8 cellular contexts compared by ENCODE assay signal in the genomic region with DNA sequence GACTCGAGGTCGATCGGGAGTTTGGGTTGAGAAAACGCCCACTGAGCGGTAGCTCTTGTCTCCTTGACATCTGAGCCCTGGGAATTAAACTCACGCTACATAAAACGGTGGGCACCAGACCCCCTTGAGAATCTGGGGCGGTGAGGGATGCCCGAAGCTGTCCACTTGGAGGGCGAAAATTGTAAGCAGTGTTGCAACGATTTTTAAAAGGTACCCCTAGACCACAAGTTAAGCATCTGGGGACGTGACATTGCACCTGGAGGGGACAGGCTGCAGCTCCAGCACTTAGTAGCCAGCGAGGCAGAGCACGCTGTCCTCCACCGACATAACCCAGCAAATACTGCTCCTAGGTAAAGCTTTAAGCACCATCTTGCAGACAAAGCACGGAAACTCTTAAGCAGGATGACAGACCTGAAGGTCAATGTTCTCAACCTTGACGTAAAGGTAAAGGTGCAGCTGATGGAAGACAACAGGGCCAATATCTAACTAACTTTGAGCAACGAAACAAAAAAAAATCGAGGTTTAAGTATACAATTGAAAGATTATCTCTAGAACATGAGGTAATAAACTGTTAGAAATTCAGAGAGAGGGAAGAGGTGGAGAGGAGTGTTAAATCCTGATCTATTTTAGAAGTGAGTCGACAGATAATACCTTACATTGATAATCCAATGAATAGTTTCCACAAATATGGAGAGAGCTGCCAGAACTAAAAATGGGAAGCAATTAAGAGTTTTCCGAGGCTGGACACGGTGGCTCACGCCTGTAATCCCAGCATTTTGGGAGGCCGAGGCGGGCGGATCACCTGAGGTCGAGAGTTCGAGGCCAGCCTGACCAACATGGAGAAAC. TPM values are rescaled to one million over a fixed set of nuclear protein-coding genes. Genes with fewer than 3 reads are reported as not detected.
DNase-seq lines count a peak whose midpoint lies in the region; ATAC-seq lines count a peak whose summit lies in the region.

No MANE protein-coding gene starts in this region.

- H3K4me3 ChIP-seq in iPS-11a (ENCODE audit: low read depth, low read length): peak overlapping the region; percentile 65

- peak overlapping the region; percentile 90 for H3K4me3 Mint-ChIP-seq in activated T-cell treated with anti-CD3 and anti-CD28 coated beads, Interleukin-2, amount 50 U/mL, for 24 hours
- H3K4me3 Mint-ChIP-seq in activated CD4-positive, alpha-beta memory T cell treated with anti-CD3 and anti-CD28 coated beads for 36 hours: peak overlapping the region; percentile 89
- peak overlapping the region; percentile 96 for H3K4me3 Mint-ChIP-seq in stimulated activated memory B cell treated with anti-CD40 and anti-IgM and Interleukin-4, amounts not matched to agents 10 μg/mL and 1 μg/mL and 100 μg/mL, for 72 hours

- intact Hi-C loops in activated CD4-positive, alpha-beta memory T cell treated with anti-CD3 and anti-CD28 coated beads for 36 hours (cut with micrococcal nuclease): no loop called here

- POLR2A ChIA-PET in activated CD4-positive, alpha-beta memory T cell treated with anti-CD3 and anti-CD28 coated beads for 36 hours (lab: Charles Lee): interaction anchor here (0.5 to 1.5 kb wide), 3 partner anchors 22 to 183 kb away, joined by 3 to 7 read pairs (median 3); no protein-coding TSS in a partner anchor

- H3K36me3 Mint-ChIP-seq in activated T-cell treated with anti-CD3 and anti-CD28 coated beads, Interleukin-2, amount 50 U/mL, for 24 hours (ENCODE audit: low read depth): peaks cover 38% of the 10 kb centered on the region
- H3K36me3 Mint-ChIP-seq in activated CD4-positive, alpha-beta memory T cell treated with anti-CD3 and anti-CD28 coated beads for 36 hours: peaks cover 13% of the 10 kb centered on the region
- H3K36me3 Mint-ChIP-seq in stimulated activated memory B cell treated with anti-CD40 and anti-IgM and Interleukin-4, amounts not matched to agents 10 μg/mL and 1 μg/mL and 100 μg/mL, for 72 hours: no peaks in the 10 kb centered on the region

- no peaks in the 10 kb centered on the region for H3K9me3 Mint-ChIP-seq in activated T-cell treated with anti-CD3 and anti-CD28 coated beads, Interleukin-2, amount 50 U/mL, for 24 hours
- H3K9me3 Mint-ChIP-seq in activated CD4-positive, alpha-beta memory T cell treated with anti-CD3 and anti-CD28 coated beads for 36 hours: no peaks in the 10 kb centered on the region
- no peaks in the 10 kb centered on the region for H3K9me3 Mint-ChIP-seq in stimulated activated memory B cell treated with anti-CD40 and anti-IgM and Interleukin-4, amounts not matched to agents 10 μg/mL and 1 μg/mL and 100 μg/mL, for 72 hours

- no peak for ATAC-seq in stimulated activated memory B cell treated with anti-CD40 and anti-IgM and Interleukin-4, amounts not matched to agents 10 μg/mL and 1 μg/mL and 100 μg/mL, for 72 hours

- H3K4me1 Mint-ChIP-seq in activated T-cell treated with anti-CD3 and anti-CD28 coated beads, Interleukin-2, amount 50 U/mL, for 24 hours (ENCODE audit: low read depth): peaks cover 41% of the 10 kb centered on the region
- peaks cover 33% of the 10 kb centered on the region for H3K4me1 Mint-ChIP-seq in activated CD4-positive, alpha-beta memory T cell treated with anti-CD3 and anti-CD28 coated beads for 36 hours (ENCODE audit: low read depth)
- peaks cover 22% of the 10 kb centered on the region for H3K4me1 Mint-ChIP-seq in stimulated activated memory B cell treated with anti-CD40 and anti-IgM and Interleukin-4, amounts not matched to agents 10 μg/mL and 1 μg/mL and 100 μg/mL, for 72 hours

- H3K27me3 Mint-ChIP-seq in activated T-cell treated with anti-CD3 and anti-CD28 coated beads, Interleukin-2, amount 50 U/mL, for 24 hours: peaks cover 2% of the 10 kb centered on the region
- no peaks in the 10 kb centered on the region for H3K27me3 Mint-ChIP-seq in activated CD4-positive, alpha-beta memory T cell treated with anti-CD3 and anti-CD28 coated beads for 36 hours
- H3K27me3 Mint-ChIP-seq in stimulated activated memory B cell treated with anti-CD40 and anti-IgM and Interleukin-4, amounts not matched to agents 10 μg/mL and 1 μg/mL and 100 μg/mL, for 72 hours: peaks cover 7% of the 10 kb centered on the region

- H3K27ac Mint-ChIP-seq in activated T-cell treated with anti-CD3 and anti-CD28 coated beads, Interleukin-2, amount 50 U/mL, for 24 hours: peak overlapping the region; percentile 81
- H3K27ac Mint-ChIP-seq in activated CD4-positive, alpha-beta memory T cell treated with anti-CD3 and anti-CD28 coated beads for 36 hours: peak overlapping the region; percentile 73
- H3K27ac Mint-ChIP-seq in stimulated activated memory B cell treated with anti-CD40 and anti-IgM and Interleukin-4, amounts not matched to agents 10 μg/mL and 1 μg/mL and 100 μg/mL, for 72 hours: peak overlapping the region; percentile 72

- no peak for DNase-seq in activated T-cell treated with anti-CD3 and anti-CD28 coated beads, Interleukin-2, amount 50 U/mL, for 24 hours
- DNase-seq in activated T-cell treated with anti-CD3 and anti-CD28 coated beads for 4 hours (no peak), NCI-H226 (no peak), NCI-H2107 (lab: John Stamatoyannopoulos, UW) (no peak), iPS-NIHi11 (ENCODE audit: low spot score) (no peak)
- DNase-seq in activated CD4-positive, alpha-beta memory T cell treated with anti-CD3 and anti-CD28 coated beads for 36 hours: no peak

- CTCF ChIA-PET in activated CD4-positive, alpha-beta memory T cell treated with anti-CD3 and anti-CD28 coated beads for 36 hours (lab: Charles Lee): interaction anchor here (0.6 to 2.4 kb wide), 4 partner anchors 11 to 1187 kb away, joined by 3 to 8 read pairs (median 4); no protein-coding TSS in a partner anchor

RNA-seq across cellular contexts. Expression of gene CDR2, which starts 0.9 kb away (rescaled TPM):
- total RNA-seq in activated CD4-positive, alpha-beta memory T cell treated with anti-CD3 and anti-CD28 coated beads for 36 hours: 10 to 100 TPM; 44.0 to 44.4 TPM
